In genomic region chr14:56821807-56822615, GRCh38 we compare ENCODE assay signal across 17 cellular contexts. TPM values are rescaled to one million over a fixed set of nuclear protein-coding genes. Genes with fewer than 3 reads are reported as not detected.
"Had no signal": no experiment of that assay in that cellular context is flagged by ENCODE, and none has a peak within 500 bp of the region (broad histone marks: within the 10 kb centered on the region; RNA-seq: fewer than 3 reads in every experiment).

No MANE protein-coding gene starts in this region.

- H3K27me3 ChIP-seq: ovary, testis had no signal

- H3K27ac ChIP-seq: ascending aorta, breast epithelium, foreskin keratinocyte, ovary, spleen, testis, WERI-Rb-1 had no signal

- H3K4me1 ChIP-seq: ascending aorta, breast epithelium, foreskin keratinocyte, testis had no signal

- H3K9me3 ChIP-seq: ascending aorta, breast epithelium, mucosa of descending colon, ovary, spleen, testis had no signal

- H3K36me3 ChIP-seq: ascending aorta, breast epithelium, ovary, spleen had no signal

- H3K4me3 ChIP-seq: ascending aorta, breast epithelium, mucosa of descending colon, ovary, spleen, testis had no signal

- DNase-seq: activated CD4-positive, alpha-beta T cell treated with anti-CD3 and anti-CD28 coated beads, Interleukin-2, amount 50 U/mL, for 48 hours; activated naive CD4-positive, alpha-beta T cell treated with anti-CD3 and anti-CD28 coated beads for 36 hours; effector CD8-positive, alpha-beta T cell; foreskin keratinocyte; glutamatergic neuron; left ventricle myocardium superior; mucosa of descending colon; naive thymus-derived CD4-positive, alpha-beta T cell; ovary; spleen; stimulated activated naive CD8-positive, alpha-beta T cell treated with anti-CD3 and anti-CD28 coated beads, Interleukin-15, amount 100 ng/mL, for 72 hours; testis; WERI-Rb-1 had no signal

- ATAC-seq: activated T-helper 17 cell treated with anti-CD3 and anti-CD28 coated beads, Interleukin-2, amount 50 U/mL, for 72 hours; foreskin keratinocyte; left ventricle myocardium superior; mucosa of descending colon; naive thymus-derived CD4-positive, alpha-beta T cell; sciatic nerve; stimulated activated naive CD8-positive, alpha-beta T cell treated with anti-CD3 and anti-CD28 coated beads, Interleukin-15, amount 100 ng/mL, for 72 hours had no signal

RNA-seq across cellular contexts. Expression of gene OTX2, which starts 11.7 kb away (rescaled TPM):
- polyA plus RNA-seq: foreskin keratinocyte; naive thymus-derived CD4-positive, alpha-beta T cell; spleen had no signal
